Comparison of ENCODE assay signal across 10 cellular contexts in the genomic region with DNA sequence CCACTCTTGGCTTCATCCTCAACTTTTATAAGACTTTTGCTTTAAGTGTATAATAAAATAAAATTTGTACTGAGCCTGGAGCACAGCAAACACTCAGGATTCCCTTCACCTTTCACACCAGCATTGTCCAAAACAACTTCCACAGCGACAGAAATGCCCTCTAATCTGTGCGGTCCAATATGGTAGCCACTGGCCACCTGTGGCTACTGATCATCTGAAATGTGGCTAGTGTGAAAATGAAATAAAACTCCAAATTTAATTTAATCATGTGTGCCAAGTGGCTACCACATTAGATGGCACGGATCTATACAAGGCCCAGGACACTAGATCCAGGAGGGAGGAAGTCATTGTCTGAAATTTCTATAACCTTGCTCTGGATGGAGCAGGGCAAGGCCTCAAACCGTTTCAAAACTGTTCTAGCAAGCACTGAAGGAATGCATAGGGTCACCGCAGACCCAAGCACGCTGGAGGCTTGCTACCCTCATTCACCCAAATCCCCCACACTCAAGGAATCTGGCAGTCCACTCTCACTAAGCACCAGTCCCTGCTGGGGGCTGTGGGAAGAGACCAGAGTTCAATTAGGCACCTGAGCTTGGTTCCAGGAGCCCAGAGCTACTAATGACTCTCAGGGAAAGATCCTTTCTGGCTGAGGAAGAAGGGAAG. TPM values are rescaled to one million over a fixed set of nuclear protein-coding genes. Genes with fewer than 3 reads are reported as not detected.
DNase-seq lines count a peak whose midpoint lies in the region; ATAC-seq, FAIRE-seq and TF ChIP-seq lines count a peak whose summit lies in the region.
"Had no signal": no experiment of that assay in that cellular context is flagged by ENCODE, and none has a peak within 500 bp of the region (broad histone marks: within the 10 kb centered on the region; RNA-seq: fewer than 3 reads in every experiment).

No MANE protein-coding gene starts in this region.

- H2AFZ ChIP-seq in K562 (ENCODE audit: low read depth, low read length), result no peak overlapping the region

- BruUV-seq in A673 (replicated peaks; lab: Mats Ljungman, UMichigan), result TSS peak; percentile 64
- BruUV-seq in K562 (replicated peaks; lab: Mats Ljungman, UMichigan), result TSS peak; percentile 62

- TF ChIP-seq POLR2A in K562 (conservative IDR thresholded peaks at IDR 0.05), result no peak

- H3K4me1 ChIP-seq in A673 (ENCODE audit: insufficient read depth, low read length, poor library complexity, severe bottlenecking) (peaks cover 27% of the 10 kb centered on the region), K562 (replicated peaks in 1 of 2; ENCODE audit: control insufficient read depth in 2 of 2, insufficient read depth in 2 of 2, low read length in 2 of 2) (peaks cover 20 to 31% of the 10 kb centered on the region in 2 experiments; a peak in 4 of 5 replicates), mononuclear cell (ENCODE audit: insufficient read depth, low read length) (peaks cover 59% of the 10 kb centered on the region)

- peak overlapping the region; percentile 100 for H3K4me3 Mint-ChIP-seq in HFFc6

- H3K27me3 ChIP-seq in A673 (replicated peaks; ENCODE audit: insufficient read depth, low read depth, low read length, poor library complexity) (no peaks in the 10 kb centered on the region), K562 (ENCODE audit: control insufficient read depth in 2 of 2, insufficient read depth in 2 of 2, low read length in 2 of 2) (no peaks in the 10 kb centered on the region), mononuclear cell (ENCODE audit: insufficient read depth, low read length) (no peaks in the 10 kb centered on the region)

- POLR2A ChIA-PET in A673 (lab: Charles Lee; ENCODE audit: low non-redundant PET), result interaction anchor here (1.2 kb wide), 1 partner anchor 12 kb away, joined by 7 read pairs; no protein-coding TSS in a partner anchor
- POLR2A ChIA-PET in K562 (lab: Yijun Ruan, JAX), result interaction anchor here (0.6 to 7.4 kb wide), 19 partner anchors 8 to 402 kb away, joined by 3 to 141 read pairs (median 3); a partner anchor contains a TSS

- peak overlapping the region; percentile 74 for H3K4me3 ChIP-seq in A673 (ENCODE audit: low read depth, low read length, poor library complexity, severe bottlenecking)
- H3K4me3 ChIP-seq in K562, result peak overlapping the region; percentile 98
- peak overlapping the region; percentile 64 for H3K4me3 ChIP-seq in mononuclear cell (ENCODE audit: low read length)

- WGBS in K562 (ENCODE audit: insufficient coverage, low coverage, missing lambda C conversion rate), result 2% methylated on average over 6 of the region's 6 CpGs

- H3K9me3 ChIP-seq in A673 (ENCODE audit: low read depth, low read length, poor library complexity, severe bottlenecking), result no peaks in the 10 kb centered on the region
- H3K9me3 ChIP-seq in K562 (replicated peaks; ENCODE audit: control insufficient read depth, insufficient read depth, low read depth, low read length), result no peaks in the 10 kb centered on the region; the same call in 1 of the 2 replicates
- no peaks in the 10 kb centered on the region for H3K9me3 ChIP-seq in mononuclear cell (ENCODE audit: low read depth, low read length)

- CTCF ChIA-PET in A673 (lab: Charles Lee) (no interaction called here), K562 (lab: Yijun Ruan, JAX; ENCODE audit: low intra/inter-chr PET ratio) (no interaction called here)

- H4K20me1 ChIP-seq in K562 (replicated peaks; ENCODE audit: control insufficient read depth, insufficient read depth, low read length), result peaks cover 24% of the 10 kb centered on the region

- intact Hi-C loops in A673 (cut with micrococcal nuclease; ENCODE audit: unreplicated experiment), result loop anchor here (10.0 kb wide), 1 partner anchor 130 kb away; no protein-coding TSS in a partner anchor
- intact Hi-C loops in K562 (cut with micrococcal nuclease), result loop anchor here (5.0 kb wide), 3 partner anchors 103 to 138 kb away; a partner anchor contains a TSS

- no peak for FAIRE-seq in K562 (lab: Jason Lieb, UNC)
- FAIRE-seq: GM18507 had no signal

- peaks cover 53% of the 10 kb centered on the region for H3K79me2 ChIP-seq in K562 (ENCODE audit: control insufficient read depth, insufficient read depth, low read length)

- H3K9me3 Mint-ChIP-seq in HFFc6, result peaks cover 3% of the 10 kb centered on the region; the same call in 1 of the 2 replicates

- H3K36me3 ChIP-seq in A673 (ENCODE audit: insufficient read depth, low read length, poor library complexity, severe bottlenecking) (peaks cover 38% of the 10 kb centered on the region), K562 (ENCODE audit: control insufficient read depth, insufficient read depth, low read length) (peaks cover 61% of the 10 kb centered on the region)

- H3K27ac Mint-ChIP-seq in HFFc6, result peak overlapping the region; percentile 98

- H3K27ac ChIP-seq in A673 (ENCODE audit: low read depth, low read length, poor library complexity, severe bottlenecking) (peak overlapping the region; percentile 96), K562 (ENCODE audit: extremely low read depth, low read depth, low read length) (peak overlapping the region; percentile 97)

- DNase-seq in A673 (ENCODE audit: low spot score) (no peak), HFFc6 (no peak), K562 (ENCODE audit: extremely low read depth in 1 of 4, low spot score in 3 of 4) (no peak), NCI-H1092 treated with DMSO at 0.1 percent for 48 hours (lab: John Stamatoyannopoulos, UW) (no peak), SK-N-DZ (ENCODE audit: low spot score) (no peak), glomerular visceral epithelial cell (ENCODE audit: extremely low spot score) (no peak), AG20443 (ENCODE audit: low spot score) (no peak)
- DNase-seq: NCI-H2171 treated with DMSO at 0.1 percent for 48 hours had no signal

- H3K9ac ChIP-seq in K562 (ENCODE audit: insufficient read depth in 1 of 2, low read depth in 2 of 2, low read length in 2 of 2), result peak overlapping the region; percentile 99 to 100

- peak overlapping the region; percentile 100 for H3K4me2 ChIP-seq in K562 (ENCODE audit: insufficient read depth, low read length)

- TF ChIP-seq EP300 in K562 (IDR thresholded peaks at IDR 0.05; ENCODE audit: low read length), result no peak

- TF ChIP-seq RAD21 in K562 (CRISPR knock-in tag; conservative IDR thresholded peaks at IDR 0.05 in 1 of 2, IDR thresholded peaks at IDR 0.05 in 1 of 2), result no peak

- ATAC-seq in K562, result peak; percentile 0; the same call in 1 of the 3 replicates

- H3K36me3 Mint-ChIP-seq in HFFc6 (ENCODE audit: low read depth), result peaks cover 31% of the 10 kb centered on the region

- peaks cover 62% of the 10 kb centered on the region for H3K4me1 Mint-ChIP-seq in HFFc6 (ENCODE audit: low read depth)

- TF ChIP-seq CTCF in A673 (conservative IDR thresholded peaks at IDR 0.05; ENCODE audit: low read depth, low read length), result no peak
- TF ChIP-seq CTCF in HFFc6 (IDR thresholded peaks at IDR 0.05), result no peak
- TF ChIP-seq CTCF in K562 (IDR thresholded peaks at IDR 0.05 in 2 of 3, conservative IDR thresholded peaks at IDR 0.05 in 1 of 3; ENCODE audit: insufficient read depth in 2 of 3, low read depth in 1 of 3, low read length in 3 of 3), result no peak

- H3K9me1 ChIP-seq in K562 (ENCODE audit: control insufficient read depth, insufficient read depth, low read length), result no peaks in the 10 kb centered on the region

- peaks cover 3% of the 10 kb centered on the region; the same call in 1 of the 2 replicates for H3K27me3 Mint-ChIP-seq in HFFc6 (ENCODE audit: insufficient read depth)

- in situ Hi-C loops in K562 (cut with MboI), result no loop called here

RNA-seq across cellular contexts. Expression of a gene that starts 6.3 kb away (rescaled TPM):
- 0.17 and 0.20 TPM in 2 replicates for total RNA-seq in A673 (2021)
- total RNA-seq in HFFc6 (2021; fragmentation: NEBNext Ultra II Directional; extraction: Animal tissue kit (Norgen Biotek cat#: 25700)), result not detected
- total RNA-seq in K562 (2011; cell fraction: chromatin; rRNA removed; ENCODE audit: low replicate concordance), result 0.44 and 2.2 TPM in 2 replicates
- 1.2 and 1.3 TPM in 2 replicates for total RNA-seq in K562 (2011; cell fraction: nucleolus; rRNA removed)
- 0.88 and 1.1 TPM in 2 replicates for total RNA-seq in K562 (2011; cell fraction: nucleoplasm; rRNA removed)
- total RNA-seq in K562 (2014; rRNA removed), result 0.16 and 0.23 TPM in 2 replicates
- 0.06 and 0.11 TPM in 2 replicates for total RNA-seq in K562 (2014; rRNA removed; fragmentation: Illumina TruSeq; extraction: Trizol)
- 0.23 and 0.25 TPM in 2 replicates for total RNA-seq in K562 (2015; rRNA removed; fragmentation: Illumina TruSeq; extraction: Trizol)
- total RNA-seq in K562 (2021), result 0.62 and 0.72 TPM in 2 replicates
- 0.08 and 0.10 TPM in 2 replicates for polyA plus RNA-seq in K562 (2011; rRNA removed)
- polyA plus RNA-seq in K562 (2011; cell fraction: cytosol; rRNA removed), result 0.03 and 0.33 TPM in 2 replicates
- polyA plus RNA-seq in K562 (2011; cell fraction: nucleus; rRNA removed), result 0.39 and 1.3 TPM in 2 replicates
- 0.30 and 0.71 TPM in 2 replicates for polyA plus RNA-seq in K562 (2012)
- polyA plus RNA-seq in K562 (2014; fragmentation: Illumina TruSeq; extraction: Trizol), result 0.04 and 0.26 TPM in 2 replicates
- polyA plus RNA-seq in K562 (2014; fragmentation: Nextera tagmentation; extraction: Ambion mirVana), result under 1 TPM in 1 of 2 experiments, not detected in 1; 0.03 TPM
- 0.16 and 0.26 TPM in 2 replicates for polyA plus RNA-seq in K562 (2014; rRNA removed)
- polyA minus RNA-seq in K562 (2011; rRNA and poly(A)+ RNA removed), result 0.27 and 0.28 TPM in 2 replicates
- polyA minus RNA-seq in K562 (2011; cell fraction: cytosol; rRNA and poly(A)+ RNA removed), result 0.73 and 0.86 TPM in 2 replicates
- 1.3 and 1.5 TPM in 2 replicates for polyA minus RNA-seq in K562 (2011; cell fraction: nucleus; rRNA and poly(A)+ RNA removed)
- total RNA-seq in mononuclear cell, result 180 TPM
- polyA plus RNA-seq in SK-N-DZ (2014; cell fraction: cytosol; rRNA removed), result 0.09 TPM in 1 of 2 replicates, not detected in the other
- polyA plus RNA-seq in SK-N-DZ (2014; cell fraction: nucleus; rRNA removed), result 0.14 and 0.22 TPM in 2 replicates

RNA-seq across cellular contexts. Expression of a gene that starts 14.8 kb away (rescaled TPM):
- total RNA-seq in A673 (2021) (35.2 and 36.0 TPM in 2 replicates), K562 (2014; rRNA removed) (38.6 and 46.5 TPM in 2 replicates), K562 (2014; rRNA removed; fragmentation: Illumina TruSeq; extraction: Trizol) (9.5 and 12.4 TPM in 2 replicates), K562 (2015; rRNA removed; fragmentation: Illumina TruSeq; extraction: Trizol) (15.8 and 17.9 TPM in 2 replicates), K562 (2021) (33.9 and 35.2 TPM in 2 replicates), mononuclear cell (35.7 TPM)
- 10 to 100 TPM; 50.3 to 57.4 (median 52.7) TPM for total RNA-seq in HFFc6 (2021; fragmentation: NEBNext Ultra II Directional; extraction: Animal tissue kit (Norgen Biotek cat#: 25700))
- total RNA-seq in K562 (2011; cell fraction: chromatin; rRNA removed; ENCODE audit: low replicate concordance), result 44.0 and 75.1 TPM in 2 replicates
- total RNA-seq in K562 (2011; cell fraction: nucleolus; rRNA removed), result 40.9 and 43.2 TPM in 2 replicates
- 50.7 and 64.6 TPM in 2 replicates for total RNA-seq in K562 (2011; cell fraction: nucleoplasm; rRNA removed)
- polyA plus RNA-seq in K562 (2011; rRNA removed) (28.8 and 35.2 TPM in 2 replicates), K562 (2014; fragmentation: Illumina TruSeq; extraction: Trizol) (25.9 and 30.9 TPM in 2 replicates), K562 (2014; fragmentation: Nextera tagmentation; extraction: Ambion mirVana) (1 to 10 TPM in 1 of 2 experiments, under 1 TPM in 1; 0.41 to 2.0 TPM), K562 (2014; rRNA removed) (29.3 and 36.1 TPM in 2 replicates)
- 33.7 and 78.6 TPM in 2 replicates for polyA plus RNA-seq in K562 (2011; cell fraction: cytosol; rRNA removed)
- polyA plus RNA-seq in K562 (2011; cell fraction: nucleus; rRNA removed), result 40.1 and 81.8 TPM in 2 replicates
- 28.0 and 45.2 TPM in 2 replicates for polyA plus RNA-seq in K562 (2012)
- 15.6 and 28.1 TPM in 2 replicates for polyA minus RNA-seq in K562 (2011; rRNA and poly(A)+ RNA removed)
- 27.2 and 30.5 TPM in 2 replicates for polyA minus RNA-seq in K562 (2011; cell fraction: cytosol; rRNA and poly(A)+ RNA removed)
- 15.8 and 18.1 TPM in 2 replicates for polyA minus RNA-seq in K562 (2011; cell fraction: nucleus; rRNA and poly(A)+ RNA removed)
- 31.1 and 38.3 TPM in 2 replicates for polyA plus RNA-seq in SK-N-DZ (2014; cell fraction: cytosol; rRNA removed)
- polyA plus RNA-seq in SK-N-DZ (2014; cell fraction: nucleus; rRNA removed), result 30.9 and 32.2 TPM in 2 replicates

Comparison
In these comparisons a context has a peak if more than half of its experiments do, and no peak if none do; other contexts are left out.
1. RNA of a gene that starts 6.3 kb away (total RNA-seq): 180 TPM in mononuclear cell (single experiment); 0.06 to 2.2 TPM in K562, 0.17 to 0.20 TPM in A673 and not detected in HFFc6; every median in the first group is over 10 times any median in the second.
2. Peak in every context shown above with its lines, with median percentiles within 50 percentile points of each other: H3K4me3 ChIP-seq.